8 cellular contexts compared by ENCODE assay signal in genomic region chr9:34647084-34647403, GRCh38. TPM values are rescaled to one million over a fixed set of nuclear protein-coding genes. Genes with fewer than 3 reads are reported as not detected.
DNase-seq lines count a peak whose midpoint lies in the region; ATAC-seq, FAIRE-seq and TF ChIP-seq lines count a peak whose summit lies in the region.

No MANE protein-coding gene starts in this region.

- H3K4me2 ChIP-seq in K562 (ENCODE audit: insufficient read depth, low read length) (peak overlapping the region; percentile 92), mesenchymal stem cell (ENCODE audit: low read length, poor library complexity, severe bottlenecking) (peak overlapping the region; percentile 88)

- POLR2A ChIA-PET in K562 (lab: Yijun Ruan, JAX): interaction anchor here (0.6 to 1.3 kb wide), 6 partner anchors 9 to 774 kb away, joined by 3 to 7 read pairs (median 4); partner anchors contain the start of genes DCTN3 and SIGMAR1

- in situ Hi-C loops in K562 (cut with MboI): no loop called here

- FAIRE-seq in K562 (lab: Jason Lieb, UNC): no peak

- TF ChIP-seq CTCF in heart left ventricle (IDR thresholded peaks at IDR 0.05) (peak in 1 of 12 donors; percentile 5), K562 (IDR thresholded peaks at IDR 0.05 in 2 of 3, conservative IDR thresholded peaks at IDR 0.05 in 1 of 3; ENCODE audit: insufficient read depth in 2 of 3, low read depth in 1 of 3, low read length in 3 of 3) (no peak)

- H3K36me3 ChIP-seq in heart left ventricle (peaks cover 0 to 29% (median 21%) of the 10 kb centered on the region in 9 donors), K562 (ENCODE audit: control insufficient read depth, insufficient read depth, low read length) (peaks cover 27% of the 10 kb centered on the region; the same call in 2 of the 3 replicates), mesenchymal stem cell (ENCODE audit: control insufficient read depth in 1 of 2, insufficient read depth in 2 of 2, low read depth in 1 of 2, low read length in 2 of 2) (peaks cover 27 to 28% of the 10 kb centered on the region in 2 experiments), aorta (ENCODE audit: control insufficient read depth in 1 of 2, insufficient read depth in 2 of 2, low read length in 1 of 2) (no peaks in the 10 kb centered on the region)

- peaks cover 7% of the 10 kb centered on the region for H3K9me1 ChIP-seq in K562 (ENCODE audit: control insufficient read depth, insufficient read depth, low read length)

- no peak for ATAC-seq in heart left ventricle
- no peak for ATAC-seq in left ventricle myocardium superior
- peak; percentile 25 for ATAC-seq in K562
- no peak for ATAC-seq in aorta (ENCODE audit: low FRiP score)
- ATAC-seq in GM18909 (IDR thresholded peaks at IDR 0.05; ENCODE audit: poor library complexity, unreplicated experiment): no peak

- peak overlapping the region in 1 of 2 experiments; percentile 95 for H3K14ac ChIP-seq in mesenchymal stem cell (ENCODE audit: low read length in 2 of 2)

- H4K8ac ChIP-seq in mesenchymal stem cell (ENCODE audit: low read length): peak overlapping the region; percentile 35

- TF ChIP-seq POLR2A in heart left ventricle (IDR thresholded peaks at IDR 0.05) (no peak), K562 (conservative IDR thresholded peaks at IDR 0.05) (no peak)

- H3K4me3 ChIP-seq in heart left ventricle: peak overlapping the region; percentile 38 to 96 (median 80)
- peak overlapping the region; percentile 84 for H3K4me3 ChIP-seq in K562
- H3K4me3 ChIP-seq in mesenchymal stem cell (ENCODE audit: insufficient read depth in 1 of 2, low read depth in 1 of 2, low read length in 2 of 2): peak overlapping the region; percentile 80 to 86
- H3K4me3 ChIP-seq in aorta (ENCODE audit: low read length in 2 of 2): peak overlapping the region; percentile 15 to 55

- H2BK12ac ChIP-seq in mesenchymal stem cell (ENCODE audit: low read length in 2 of 2): peak overlapping the region in 1 of 2 experiments; percentile 58

- peaks cover 21% of the 10 kb centered on the region for H3K79me2 ChIP-seq in K562 (ENCODE audit: control insufficient read depth, insufficient read depth, low read length)

- BruUV-seq in K562 (replicated peaks; lab: Mats Ljungman, UMichigan): no TSS peak

- no peak for TF ChIP-seq RAD21 in K562 (CRISPR knock-in tag; conservative IDR thresholded peaks at IDR 0.05 in 1 of 2, IDR thresholded peaks at IDR 0.05 in 1 of 2)

- no peaks in the 10 kb centered on the region for H3K27me3 ChIP-seq in heart left ventricle
- no peaks in the 10 kb centered on the region for H3K27me3 ChIP-seq in K562 (ENCODE audit: control insufficient read depth in 2 of 2, insufficient read depth in 2 of 2, low read length in 2 of 2)
- no peaks in the 10 kb centered on the region for H3K27me3 ChIP-seq in mesenchymal stem cell (ENCODE audit: control insufficient read depth in 1 of 2, insufficient read depth in 1 of 2, low read length in 2 of 2)
- H3K27me3 ChIP-seq in aorta (ENCODE audit: control insufficient read depth in 1 of 2, insufficient read depth in 2 of 2, low read length in 1 of 2): no peaks in the 10 kb centered on the region

- TF ChIP-seq EP300 in K562 (IDR thresholded peaks at IDR 0.05; ENCODE audit: low read length): no peak

- H3K4me1 ChIP-seq in heart left ventricle (peaks cover 0 to 40% (median 34%) of the 10 kb centered on the region in 12 donors), K562 (replicated peaks in 1 of 2; ENCODE audit: control insufficient read depth in 2 of 2, insufficient read depth in 2 of 2, low read length in 2 of 2) (peaks cover 24 to 33% of the 10 kb centered on the region in 2 experiments; a peak in 4 of 5 replicates), mesenchymal stem cell (ENCODE audit: control insufficient read depth, insufficient read depth, low read depth, low read length) (peaks cover 26% of the 10 kb centered on the region), aorta (ENCODE audit: control insufficient read depth in 1 of 2, insufficient read depth in 2 of 2, low read length in 2 of 2) (no peaks in the 10 kb centered on the region)

- H2AK5ac ChIP-seq in mesenchymal stem cell (ENCODE audit: low read length, severe bottlenecking): no peak overlapping the region

- H3K4ac ChIP-seq in mesenchymal stem cell (ENCODE audit: low read depth in 1 of 2, low read length in 2 of 2): peak overlapping the region; percentile 20 to 70

- H3K18ac ChIP-seq in mesenchymal stem cell (ENCODE audit: low read depth in 1 of 2, low read length in 2 of 2): peak overlapping the region; percentile 90 to 97

- H3K27ac ChIP-seq in heart left ventricle (peak overlapping the region; percentile 54 to 96 (median 93)), K562 (ENCODE audit: extremely low read depth, low read depth, low read length) (peak overlapping the region; percentile 75), mesenchymal stem cell (ENCODE audit: low read length, poor library complexity, severe bottlenecking) (peak overlapping the region; percentile 75), aorta (ENCODE audit: low read depth in 1 of 2, low read length in 2 of 2) (peak overlapping the region in 1 of 2 donors; percentile 25)

- peak overlapping the region; percentile 80 to 90 for H3K9ac ChIP-seq in K562 (ENCODE audit: insufficient read depth in 1 of 2, low read depth in 2 of 2, low read length in 2 of 2)
- peak overlapping the region; percentile 91 for H3K9ac ChIP-seq in mesenchymal stem cell (ENCODE audit: low read length)

- H4K20me1 ChIP-seq in K562 (replicated peaks; ENCODE audit: control insufficient read depth, insufficient read depth, low read length): no peaks in the 10 kb centered on the region

- no peak overlapping the region for H2BK5ac ChIP-seq in mesenchymal stem cell (ENCODE audit: low read depth, low read length, poor library complexity, severe bottlenecking)

- 0 to 2% (median 1%) methylated on average over 5 to 8 of the region's 8 CpGs for WGBS in heart left ventricle, 4 donors
- no CpG with 5 or more reads among the region's 8 CpGs for WGBS in K562 (ENCODE audit: insufficient coverage, low coverage, missing lambda C conversion rate)
- 1% methylated on average over 7 of the region's 8 CpGs for WGBS in mesenchymal stem cell
- WGBS in aorta, 2 donors: 1 to 4% methylated on average over 8 of the region's 8 CpGs

- H2BK120ac ChIP-seq in mesenchymal stem cell (ENCODE audit: low read depth, low read length): no peak overlapping the region

- DNase-seq in heart left ventricle (no peak), left ventricle myocardium superior (no peak), K562 (ENCODE audit: extremely low read depth in 1 of 4, low spot score in 3 of 4) (no peak), mesenchymal stem cell (no peak), aorta (no peak), EL (no peak)
- DNase-seq in activated CD8-positive, alpha-beta memory T cell treated with anti-CD3 and anti-CD28 coated beads, Interleukin-2, amount 50 U/mL, for 4 hours: no peak

- no peaks in the 10 kb centered on the region for H3K9me3 ChIP-seq in heart left ventricle
- H3K9me3 ChIP-seq in K562 (replicated peaks; ENCODE audit: control insufficient read depth, insufficient read depth, low read depth, low read length): no peaks in the 10 kb centered on the region
- H3K9me3 ChIP-seq in mesenchymal stem cell (ENCODE audit: control insufficient read depth, low read length): no peaks in the 10 kb centered on the region
- H3K9me3 ChIP-seq in aorta (ENCODE audit: control insufficient read depth, low read length): no peaks in the 10 kb centered on the region

- H4K91ac ChIP-seq in mesenchymal stem cell (ENCODE audit: low read length): peak overlapping the region; percentile 83

- peaks cover 26% of the 10 kb centered on the region for H3K79me1 ChIP-seq in mesenchymal stem cell (replicated peaks; ENCODE audit: low read length, poor library complexity, severe bottlenecking)

- intact Hi-C loops in heart left ventricle (cut with DNase I) (no loop called here), left ventricle myocardium superior (cut with micrococcal nuclease) (no loop called here), K562 (cut with micrococcal nuclease) (no loop called here), aorta (cut with DNase I) (no loop called here)

- H3K23ac ChIP-seq in mesenchymal stem cell (ENCODE audit: low read length in 2 of 2): peak overlapping the region in 1 of 2 experiments; percentile 98

- CTCF ChIA-PET in K562 (lab: Yijun Ruan, JAX; ENCODE audit: low intra/inter-chr PET ratio): interaction anchor here (1.0 to 1.4 kb wide), 3 partner anchors 18 to 54 kb away, joined by 3 read pairs; a partner anchor contains a TSS

- no peak overlapping the region for H2BK15ac ChIP-seq in mesenchymal stem cell (ENCODE audit: low read depth, poor library complexity, severe bottlenecking)

- H2AFZ ChIP-seq in K562 (ENCODE audit: low read depth, low read length) (peak overlapping the region; percentile 97), mesenchymal stem cell (ENCODE audit: low read depth, low read length) (no peak overlapping the region)

RNA-seq across cellular contexts. Expression of gene GALT, which starts 0.6 kb away (rescaled TPM):
- total RNA-seq in heart left ventricle: 10 to 100 TPM; 33.2 to 67.9 (median 41.2) TPM
- 10 to 100 TPM; 16.8 to 44.5 TPM for polyA plus RNA-seq in heart left ventricle
- total RNA-seq in left ventricle myocardium superior: 61.2 TPM
- 86.9 and 193 TPM in 2 replicates for total RNA-seq in K562 (2011; cell fraction: chromatin; rRNA removed; ENCODE audit: low replicate concordance)
- total RNA-seq in K562 (2011; cell fraction: nucleolus; rRNA removed): 111 and 114 TPM in 2 replicates
- total RNA-seq in K562 (2011; cell fraction: nucleoplasm; rRNA removed): 82.7 and 90.3 TPM in 2 replicates
- total RNA-seq in K562 (2014; rRNA removed): 15.6 and 16.6 TPM in 2 replicates
- 4.4 and 7.3 TPM in 2 replicates for total RNA-seq in K562 (2014; rRNA removed; fragmentation: Illumina TruSeq; extraction: Trizol)
- total RNA-seq in K562 (2015; rRNA removed; fragmentation: Illumina TruSeq; extraction: Trizol): 10.5 and 11.8 TPM in 2 replicates
- 19.9 and 21.3 TPM in 2 replicates for total RNA-seq in K562 (2021)
- 12.7 and 22.5 TPM in 2 replicates for polyA plus RNA-seq in K562 (2011; rRNA removed)
- polyA plus RNA-seq in K562 (2011; cell fraction: cytosol; rRNA removed): 10.5 and 11.7 TPM in 2 replicates
- 210 and 215 TPM in 2 replicates for polyA plus RNA-seq in K562 (2011; cell fraction: nucleus; rRNA removed)
- polyA plus RNA-seq in K562 (2012): 20.1 and 41.7 TPM in 2 replicates
- 17.0 TPM in 2 replicates for polyA plus RNA-seq in K562 (2014; fragmentation: Illumina TruSeq; extraction: Trizol)
- 10 to 100 TPM; 15.0 to 29.2 TPM for polyA plus RNA-seq in K562 (2014; fragmentation: Nextera tagmentation; extraction: Ambion mirVana)
- 21.1 and 21.6 TPM in 2 replicates for polyA plus RNA-seq in K562 (2014; rRNA removed)
- polyA minus RNA-seq in K562 (2011; rRNA and poly(A)+ RNA removed): 7.2 and 9.1 TPM in 2 replicates
- 3.7 and 6.9 TPM in 2 replicates for polyA minus RNA-seq in K562 (2011; cell fraction: cytosol; rRNA and poly(A)+ RNA removed)
- polyA minus RNA-seq in K562 (2011; cell fraction: nucleus; rRNA and poly(A)+ RNA removed): 51.7 and 65.9 TPM in 2 replicates
- polyA plus RNA-seq in mesenchymal stem cell (2013, experiment 1 of 2): 28.6 TPM
- 26.5 TPM for polyA plus RNA-seq in mesenchymal stem cell (2013, experiment 2 of 2)
- total RNA-seq in aorta: 10 to 100 TPM; 27.2 to 50.9 TPM
- 10 to 100 TPM; 29.2 to 98.1 TPM for polyA plus RNA-seq in aorta

RNA-seq across cellular contexts. Expression of gene IL11RA, which starts 4.9 kb away (rescaled TPM):
- 100 to 1,000 TPM in 1 of 9 donors, 10 to 100 TPM in 8; 32.4 to 113 (median 50.1) TPM for total RNA-seq in heart left ventricle
- polyA plus RNA-seq in heart left ventricle: 10 to 100 TPM; 20.8 to 23.3 TPM
- total RNA-seq in left ventricle myocardium superior: 51.7 TPM
- 11.2 and 20.6 TPM in 2 replicates for total RNA-seq in K562 (2011; cell fraction: chromatin; rRNA removed; ENCODE audit: low replicate concordance)
- total RNA-seq in K562 (2011; cell fraction: nucleolus; rRNA removed): 14.7 and 17.2 TPM in 2 replicates
- 14.7 and 19.7 TPM in 2 replicates for total RNA-seq in K562 (2011; cell fraction: nucleoplasm; rRNA removed)
- total RNA-seq in K562 (2014; rRNA removed): 2.1 and 3.1 TPM in 2 replicates
- total RNA-seq in K562 (2014; rRNA removed; fragmentation: Illumina TruSeq; extraction: Trizol): 1.7 and 2.0 TPM in 2 replicates
- total RNA-seq in K562 (2015; rRNA removed; fragmentation: Illumina TruSeq; extraction: Trizol): 1.7 and 3.1 TPM in 2 replicates
- total RNA-seq in K562 (2021): 4.0 and 4.3 TPM in 2 replicates
- 4.3 and 5.6 TPM in 2 replicates for polyA plus RNA-seq in K562 (2011; rRNA removed)
- polyA plus RNA-seq in K562 (2011; cell fraction: cytosol; rRNA removed): 4.4 and 8.1 TPM in 2 replicates
- 25.1 and 38.5 TPM in 2 replicates for polyA plus RNA-seq in K562 (2011; cell fraction: nucleus; rRNA removed)
- polyA plus RNA-seq in K562 (2012): 3.8 and 9.7 TPM in 2 replicates
- 2.5 and 2.8 TPM in 2 replicates for polyA plus RNA-seq in K562 (2014; fragmentation: Illumina TruSeq; extraction: Trizol)
- under 1 TPM; 0.11 to 0.36 TPM for polyA plus RNA-seq in K562 (2014; fragmentation: Nextera tagmentation; extraction: Ambion mirVana)
- 5.8 and 5.9 TPM in 2 replicates for polyA plus RNA-seq in K562 (2014; rRNA removed)
- polyA minus RNA-seq in K562 (2011; rRNA and poly(A)+ RNA removed): 1.5 and 1.9 TPM in 2 replicates
- 1.5 and 2.3 TPM in 2 replicates for polyA minus RNA-seq in K562 (2011; cell fraction: cytosol; rRNA and poly(A)+ RNA removed)
- polyA minus RNA-seq in K562 (2011; cell fraction: nucleus; rRNA and poly(A)+ RNA removed): 5.5 and 7.6 TPM in 2 replicates
- 13.4 TPM for polyA plus RNA-seq in mesenchymal stem cell (2013, experiment 1 of 2)
- 13.5 TPM for polyA plus RNA-seq in mesenchymal stem cell (2013, experiment 2 of 2)
- 10 to 100 TPM; 33.7 to 66.4 TPM for total RNA-seq in aorta
- 10 to 100 TPM; 28.2 to 93.4 TPM for polyA plus RNA-seq in aorta

RNA-seq across cellular contexts. Expression of gene SIGMAR1, which starts 9.5 kb away (rescaled TPM):
- 10 to 100 TPM; 17.0 to 40.8 (median 24.9) TPM for total RNA-seq in heart left ventricle
- 10 to 100 TPM; 21.1 to 55.3 TPM for polyA plus RNA-seq in heart left ventricle
- 23.1 TPM for total RNA-seq in left ventricle myocardium superior
- 21.4 and 50.2 TPM in 2 replicates for total RNA-seq in K562 (2011; cell fraction: chromatin; rRNA removed; ENCODE audit: low replicate concordance)
- 73.4 and 78.2 TPM in 2 replicates for total RNA-seq in K562 (2011; cell fraction: nucleolus; rRNA removed)
- total RNA-seq in K562 (2011; cell fraction: nucleoplasm; rRNA removed): 74.2 and 94.8 TPM in 2 replicates
- 43.0 and 57.5 TPM in 2 replicates for total RNA-seq in K562 (2014; rRNA removed)
- total RNA-seq in K562 (2014; rRNA removed; fragmentation: Illumina TruSeq; extraction: Trizol): 31.4 and 33.5 TPM in 2 replicates
- total RNA-seq in K562 (2015; rRNA removed; fragmentation: Illumina TruSeq; extraction: Trizol): 29.9 and 31.2 TPM in 2 replicates
- 50.4 and 55.8 TPM in 2 replicates for total RNA-seq in K562 (2021)
- polyA plus RNA-seq in K562 (2011; rRNA removed): 22.1 and 35.2 TPM in 2 replicates
- 27.7 and 82.4 TPM in 2 replicates for polyA plus RNA-seq in K562 (2011; cell fraction: cytosol; rRNA removed)
- polyA plus RNA-seq in K562 (2011; cell fraction: nucleus; rRNA removed): 21.6 and 54.1 TPM in 2 replicates
- 38.6 and 45.7 TPM in 2 replicates for polyA plus RNA-seq in K562 (2012)
- polyA plus RNA-seq in K562 (2014; fragmentation: Illumina TruSeq; extraction: Trizol): 75.2 and 80.0 TPM in 2 replicates
- 10 to 100 TPM in 1 of 2 experiments, 1 to 10 TPM in 1; 6.9 to 16.4 TPM for polyA plus RNA-seq in K562 (2014; fragmentation: Nextera tagmentation; extraction: Ambion mirVana)
- polyA plus RNA-seq in K562 (2014; rRNA removed): 56.6 and 57.5 TPM in 2 replicates
- polyA minus RNA-seq in K562 (2011; rRNA and poly(A)+ RNA removed): 11.8 and 22.6 TPM in 2 replicates
- polyA minus RNA-seq in K562 (2011; cell fraction: cytosol; rRNA and poly(A)+ RNA removed): 19.7 and 24.0 TPM in 2 replicates
- polyA minus RNA-seq in K562 (2011; cell fraction: nucleus; rRNA and poly(A)+ RNA removed): 16.7 and 20.7 TPM in 2 replicates
- polyA plus RNA-seq in mesenchymal stem cell (2013, experiment 1 of 2): 83.0 TPM
- 83.4 TPM for polyA plus RNA-seq in mesenchymal stem cell (2013, experiment 2 of 2)
- 10 to 100 TPM; 31.8 to 42.9 TPM for total RNA-seq in aorta
- polyA plus RNA-seq in aorta: 10 to 100 TPM; 26.3 to 48.1 TPM

RNA-seq across cellular contexts. Expression of gene CCL27, which starts 15.4 kb away (rescaled TPM):
- total RNA-seq in heart left ventricle (under 1 TPM in 2 of 9 donors, not detected in 7; 0.35 to 0.40 TPM), left ventricle myocardium superior (not detected), K562 (2014; rRNA removed) (0.49 TPM in 1 of 2 replicates, not detected in the other), K562 (2014; rRNA removed; fragmentation: Illumina TruSeq; extraction: Trizol) (not detected in 2 replicates), K562 (2015; rRNA removed; fragmentation: Illumina TruSeq; extraction: Trizol) (not detected in 2 replicates), K562 (2021) (0.20 TPM in 1 of 2 replicates, not detected in the other), aorta (not detected)
- polyA plus RNA-seq in heart left ventricle (under 1 TPM in 1 of 2 donors, not detected in 1; 0.57 TPM), K562 (2011; rRNA removed) (0.30 TPM in 1 of 2 replicates, not detected in the other), K562 (2014; fragmentation: Illumina TruSeq; extraction: Trizol) (0.34 TPM in 1 of 2 replicates, not detected in the other), K562 (2014; fragmentation: Nextera tagmentation; extraction: Ambion mirVana) (under 1 TPM in 1 of 2 experiments, not detected in 1; 0.10 TPM), K562 (2014; rRNA removed) (0.30 and 0.53 TPM in 2 replicates), aorta (not detected)
- total RNA-seq in K562 (2011; cell fraction: chromatin; rRNA removed; ENCODE audit: low replicate concordance): 0.69 TPM in 1 of 2 replicates, not detected in the other
- total RNA-seq in K562 (2011; cell fraction: nucleolus; rRNA removed): not detected in 2 replicates
- total RNA-seq in K562 (2011; cell fraction: nucleoplasm; rRNA removed): not detected in 2 replicates
- 0.27 TPM in 1 of 2 replicates, not detected in the other for polyA plus RNA-seq in K562 (2011; cell fraction: cytosol; rRNA removed)
- 0.26 and 0.39 TPM in 2 replicates for polyA plus RNA-seq in K562 (2011; cell fraction: nucleus; rRNA removed)
- polyA plus RNA-seq in K562 (2012): 0.54 and 0.62 TPM in 2 replicates
- polyA minus RNA-seq in K562 (2011; rRNA and poly(A)+ RNA removed): not detected in 2 replicates
- not detected in 2 replicates for polyA minus RNA-seq in K562 (2011; cell fraction: cytosol; rRNA and poly(A)+ RNA removed)
- not detected in 2 replicates for polyA minus RNA-seq in K562 (2011; cell fraction: nucleus; rRNA and poly(A)+ RNA removed)
- polyA plus RNA-seq in mesenchymal stem cell (2013, experiment 1 of 2): not detected
- polyA plus RNA-seq in mesenchymal stem cell (2013, experiment 2 of 2): 0.10 TPM

RNA-seq across cellular contexts. Expression of gene ARID3C, which starts 18.2 kb away (rescaled TPM):
- total RNA-seq in heart left ventricle (under 1 TPM in 1 of 9 donors, not detected in 8; 0.20 TPM), left ventricle myocardium superior (not detected), K562 (2014; rRNA removed) (not detected in 2 replicates), K562 (2014; rRNA removed; fragmentation: Illumina TruSeq; extraction: Trizol) (not detected in 2 replicates), K562 (2015; rRNA removed; fragmentation: Illumina TruSeq; extraction: Trizol) (not detected in 2 replicates), K562 (2021) (not detected in 2 replicates), aorta (not detected)
- polyA plus RNA-seq in heart left ventricle (not detected), K562 (2011; rRNA removed) (not detected in 2 replicates), K562 (2014; fragmentation: Illumina TruSeq; extraction: Trizol) (not detected in 2 replicates), K562 (2014; fragmentation: Nextera tagmentation; extraction: Ambion mirVana) (not detected), K562 (2014; rRNA removed) (not detected in 2 replicates), aorta (not detected)
- total RNA-seq in K562 (2011; cell fraction: chromatin; rRNA removed; ENCODE audit: low replicate concordance): not detected in 2 replicates
- total RNA-seq in K562 (2011; cell fraction: nucleolus; rRNA removed): not detected in 2 replicates
- total RNA-seq in K562 (2011; cell fraction: nucleoplasm; rRNA removed): not detected in 2 replicates
- polyA plus RNA-seq in K562 (2011; cell fraction: cytosol; rRNA removed): not detected in 2 replicates
- not detected in 2 replicates for polyA plus RNA-seq in K562 (2011; cell fraction: nucleus; rRNA removed)
- polyA plus RNA-seq in K562 (2012): not detected in 2 replicates
- not detected in 2 replicates for polyA minus RNA-seq in K562 (2011; rRNA and poly(A)+ RNA removed)
- polyA minus RNA-seq in K562 (2011; cell fraction: cytosol; rRNA and poly(A)+ RNA removed): not detected in 2 replicates
- not detected in 2 replicates for polyA minus RNA-seq in K562 (2011; cell fraction: nucleus; rRNA and poly(A)+ RNA removed)
- polyA plus RNA-seq in mesenchymal stem cell (2013, experiment 1 of 2): 0.04 TPM
- 0.04 TPM for polyA plus RNA-seq in mesenchymal stem cell (2013, experiment 2 of 2)
